Comparison of ENCODE assay signal across 8 cellular contexts in the genomic region with DNA sequence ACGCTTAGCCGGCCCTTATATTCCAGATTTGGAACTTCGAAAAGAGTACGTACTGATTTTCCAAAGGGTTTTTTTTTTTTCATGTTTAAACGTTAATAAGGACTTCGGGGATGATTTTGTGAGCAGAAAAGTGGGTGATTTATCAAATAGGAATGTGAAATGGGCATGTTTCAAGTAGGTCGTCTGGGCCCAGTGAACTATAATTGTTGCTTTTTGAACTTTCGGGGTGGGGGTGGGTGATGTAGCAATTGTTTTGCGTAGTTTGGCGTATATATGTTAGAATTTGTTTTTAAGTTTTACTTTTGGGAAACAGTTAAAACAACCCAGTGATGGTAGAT. TPM values are rescaled to one million over a fixed set of nuclear protein-coding genes. Genes with fewer than 3 reads are reported as not detected.
DNase-seq lines count a peak whose midpoint lies in the region; ATAC-seq and TF ChIP-seq lines count a peak whose summit lies in the region.

No MANE protein-coding gene starts in this region.

- H3K4me2 ChIP-seq in mesendoderm (ENCODE audit: low read length), result no peak overlapping the region

- intact Hi-C loops in left ventricle myocardium inferior (cut with micrococcal nuclease), result no loop called here
- intact Hi-C loops in Right ventricle myocardium superior (cut with DNase I), result no loop called here
- intact Hi-C loops in MCF 10A (cut with micrococcal nuclease), result no loop called here

- H3K36me3 ChIP-seq in left ventricle myocardium inferior, result no peaks in the 10 kb centered on the region
- no peaks in the 10 kb centered on the region for H3K36me3 ChIP-seq in mesendoderm (ENCODE audit: control insufficient read depth, insufficient read depth, low read length)

- DNase-seq in left ventricle myocardium inferior (no peak), Right ventricle myocardium superior (no peak), MCF 10A (ENCODE audit: unreplicated experiment) (no peak), mesendoderm (no peak), kidney tubule cell (ENCODE audit: low spot score) (no peak), NCI-H226 (no peak), T-helper 9 cell (no peak)

- no peak overlapping the region for H4K5ac ChIP-seq in mesendoderm (ENCODE audit: low read length)

- no peaks in the 10 kb centered on the region for H3K27me3 ChIP-seq in left ventricle myocardium inferior (ENCODE audit: low read depth)
- no peaks in the 10 kb centered on the region for H3K27me3 ChIP-seq in mesendoderm (ENCODE audit: insufficient read depth, low read length, poor library complexity)

- no peak overlapping the region for H3K23ac ChIP-seq in mesendoderm (ENCODE audit: low read length)

- peak overlapping the region; percentile 100 for H3K9ac ChIP-seq in mesendoderm (ENCODE audit: low read length)

- H2BK120ac ChIP-seq in mesendoderm (ENCODE audit: low read depth, low read length), result no peak overlapping the region

- peaks cover 2% of the 10 kb centered on the region for H3K79me1 ChIP-seq in mesendoderm (ENCODE audit: low read length)

- TF ChIP-seq CTCF in left ventricle myocardium inferior (IDR thresholded peaks at IDR 0.05; ENCODE audit: borderline replicate concordance) (no peak), MCF 10A (IDR thresholded peaks at IDR 0.05; ENCODE audit: unreplicated experiment) (no peak)

- no peak for ATAC-seq in Right ventricle myocardium superior (ENCODE audit: poor library complexity)
- ATAC-seq in GM18498 (IDR thresholded peaks at IDR 0.05; ENCODE audit: unreplicated experiment), result no peak

- no peak overlapping the region for H3K4ac ChIP-seq in mesendoderm (ENCODE audit: low read depth, low read length)

- H3K27ac ChIP-seq in left ventricle myocardium inferior (replicated peaks), result peak overlapping the region; percentile 99
- H3K27ac ChIP-seq in mesendoderm (ENCODE audit: low read depth, low read length), result peak overlapping the region; percentile 85

- H3K9me3 Mint-ChIP-seq in MCF 10A (ENCODE audit: unreplicated experiment), result no peaks in the 10 kb centered on the region

- no peaks in the 10 kb centered on the region for H3K27me3 Mint-ChIP-seq in MCF 10A (ENCODE audit: insufficient read depth, unreplicated experiment)

- WGBS in mesendoderm (ENCODE audit: extremely low coverage, insufficient coverage, low lambda C conversion rate), result no CpG with 5 or more reads among the region's 10 CpGs

- BruUV-seq in MCF 10A (replicated peaks; lab: Mats Ljungman, UMichigan), result no TSS peak

- no peak overlapping the region for H4K8ac ChIP-seq in mesendoderm (ENCODE audit: low read depth, low read length)

- H2BK5ac ChIP-seq in mesendoderm (ENCODE audit: low read length), result no peak overlapping the region

- H3K27ac Mint-ChIP-seq in MCF 10A (ENCODE audit: low read depth, unreplicated experiment), result peak overlapping the region; percentile 99

- H3K4me1 ChIP-seq in left ventricle myocardium inferior, result peaks cover 81% of the 10 kb centered on the region
- no peaks in the 10 kb centered on the region for H3K4me1 ChIP-seq in mesendoderm (ENCODE audit: control insufficient read depth, low read depth, low read length)

- H3K56ac ChIP-seq in mesendoderm (ENCODE audit: low read length), result peak overlapping the region; percentile 100

- H3K36me3 Mint-ChIP-seq in MCF 10A (ENCODE audit: insufficient read depth, unreplicated experiment), result peaks cover 62% of the 10 kb centered on the region

- H2BK15ac ChIP-seq in mesendoderm (replicated peaks; ENCODE audit: low read depth), result no peak overlapping the region

- H3K79me2 ChIP-seq in mesendoderm (ENCODE audit: control insufficient read depth, insufficient read depth, low read length), result peaks cover 57% of the 10 kb centered on the region

- H3K4me1 Mint-ChIP-seq in MCF 10A (ENCODE audit: insufficient read depth, unreplicated experiment), result peaks cover 41% of the 10 kb centered on the region

- POLR2A ChIA-PET in MCF 10A (lab: Yijun Ruan, JAX), result interaction anchor here (0.6 to 4.0 kb wide), 30 partner anchors 8 to 623 kb away, joined by 3 to 55 read pairs (median 5); a partner anchor contains a TSS

- no peaks in the 10 kb centered on the region for H3K9me3 ChIP-seq in left ventricle myocardium inferior (replicated peaks)

- peak overlapping the region; percentile 97 for H3K18ac ChIP-seq in mesendoderm (ENCODE audit: low read length)

- H3K4me3 ChIP-seq in left ventricle myocardium inferior, result peak overlapping the region; percentile 94
- H3K4me3 ChIP-seq in mesendoderm (ENCODE audit: low read length), result peak overlapping the region; percentile 99

- peak overlapping the region; percentile 97 for H3K4me3 Mint-ChIP-seq in MCF 10A (ENCODE audit: unreplicated experiment)

- H2AK5ac ChIP-seq in mesendoderm (ENCODE audit: low read length), result peak overlapping the region; percentile 72

- CTCF ChIA-PET in MCF 10A (lab: Yijun Ruan, JAX), result interaction anchor here (0.7 to 2.8 kb wide), 8 partner anchors 15 to 1712 kb away, joined by 3 to 14 read pairs (median 4); no protein-coding TSS in a partner anchor

RNA-seq across cellular contexts. Expression of a gene that starts 0.3 kb away (rescaled TPM):
- total RNA-seq in left ventricle myocardium inferior (5.1 TPM), Right ventricle myocardium superior (3.4 TPM), MCF 10A (2022) (5.6 and 5.7 TPM in 2 replicates)
- polyA plus RNA-seq in mesendoderm (2013, experiment 1 of 2), result 2.0 TPM
- 1.2 TPM for polyA plus RNA-seq in mesendoderm (2013, experiment 2 of 2)

RNA-seq across cellular contexts. Expression of a gene that starts 1.2 kb away (rescaled TPM):
- total RNA-seq in left ventricle myocardium inferior (138 TPM), Right ventricle myocardium superior (122 TPM), MCF 10A (2022) (216 and 285 TPM in 2 replicates)
- 311 TPM for polyA plus RNA-seq in mesendoderm (2013, experiment 1 of 2)
- polyA plus RNA-seq in mesendoderm (2013, experiment 2 of 2), result 307 TPM
